In the genomic region with DNA sequence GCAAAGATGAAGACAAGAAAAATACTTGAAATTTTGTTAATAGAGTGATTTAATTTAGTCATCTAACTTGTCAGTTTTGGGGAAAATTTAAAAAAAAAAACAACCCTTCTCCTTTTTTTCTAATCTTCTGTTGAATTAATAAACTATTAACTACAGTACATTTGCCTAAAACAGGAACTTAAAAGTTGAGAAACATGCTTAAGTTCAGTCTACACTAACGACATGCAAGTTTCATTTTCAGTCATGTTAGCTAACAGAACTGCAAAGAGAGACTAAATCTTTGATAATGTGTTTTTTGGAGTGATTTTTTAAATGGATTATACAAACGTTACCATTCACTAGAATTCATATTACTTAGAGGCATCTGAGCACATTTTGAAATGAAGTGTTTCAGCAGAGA, we compare ENCODE assay signal across 8 cellular contexts.
DNase-seq lines count a peak whose midpoint lies in the region; ATAC-seq and TF ChIP-seq lines count a peak whose summit lies in the region.

No MANE protein-coding gene starts in this region.

- no peak for ATAC-seq in stimulated activated naive CD8-positive, alpha-beta T cell treated with anti-CD3 and anti-CD28 coated beads, Interleukin-15, Interleukin-2, amounts not matched to agents 100 U/mL and 50 U/mL, for 24 hours
- ATAC-seq in HG03442 (IDR thresholded peaks at IDR 0.05; ENCODE audit: unreplicated experiment) (peak; percentile 61), thoracic aorta (ENCODE audit: insufficient number of reproducible peaks, low FRiP score, low read depth) (no peak)

- TF ChIP-seq CTCF in ascending aorta (IDR thresholded peaks at IDR 0.05) (no peak), thoracic aorta (IDR thresholded peaks at IDR 0.05) (no peak)

- H3K27ac Mint-ChIP-seq in stimulated activated naive CD8-positive, alpha-beta T cell treated with anti-CD3 and anti-CD28 coated beads, Interleukin-15, Interleukin-2, amounts not matched to agents 100 ng/mL and 50 ng/mL, for 24 hours = peak overlapping the region; percentile 96

- H3K27ac ChIP-seq in ascending aorta (peak overlapping the region; percentile 89 to 90), thoracic aorta (peak overlapping the region; percentile 91 to 92)

- peaks cover 93% of the 10 kb centered on the region for H3K4me1 Mint-ChIP-seq in stimulated activated naive CD8-positive, alpha-beta T cell treated with anti-CD3 and anti-CD28 coated beads, Interleukin-15, Interleukin-2, amounts not matched to agents 100 ng/mL and 50 ng/mL, for 24 hours (ENCODE audit: low read depth)

- no peaks in the 10 kb centered on the region for H3K36me3 Mint-ChIP-seq in stimulated activated naive CD8-positive, alpha-beta T cell treated with anti-CD3 and anti-CD28 coated beads, Interleukin-15, Interleukin-2, amounts not matched to agents 100 ng/mL and 50 ng/mL, for 24 hours (ENCODE audit: low read depth)

- H3K9me3 Mint-ChIP-seq in stimulated activated naive CD8-positive, alpha-beta T cell treated with anti-CD3 and anti-CD28 coated beads, Interleukin-15, Interleukin-2, amounts not matched to agents 100 ng/mL and 50 ng/mL, for 24 hours = no peaks in the 10 kb centered on the region

- H3K9me3 ChIP-seq in ascending aorta = no peaks in the 10 kb centered on the region
- no peaks in the 10 kb centered on the region for H3K9me3 ChIP-seq in thoracic aorta

- intact Hi-C loops in ascending aorta (cut with DNase I) = no loop called here

- no peaks in the 10 kb centered on the region for H3K27me3 Mint-ChIP-seq in stimulated activated naive CD8-positive, alpha-beta T cell treated with anti-CD3 and anti-CD28 coated beads, Interleukin-15, Interleukin-2, amounts not matched to agents 100 ng/mL and 50 ng/mL, for 24 hours

- DNase-seq in stimulated activated naive CD8-positive, alpha-beta T cell treated with anti-CD3 and anti-CD28 coated beads, Interleukin-15, Interleukin-2, amounts not matched to agents 100 U/mL and 50 U/mL, for 24 hours = no peak
- no peak for DNase-seq in ascending aorta (ENCODE audit: low spot score in 2 of 2)
- no peak for DNase-seq in thoracic aorta (ENCODE audit: low spot score)
- no peak for DNase-seq in NCI-H510A (lab: John Stamatoyannopoulos, UW)
- DNase-seq in globus pallidus (ENCODE audit: low spot score) = no peak
- no peak for DNase-seq in COLO668 (lab: John Stamatoyannopoulos, UW; ENCODE audit: unreplicated experiment)

- H3K36me3 ChIP-seq in ascending aorta (no peaks in the 10 kb centered on the region), thoracic aorta (no peaks in the 10 kb centered on the region)

- H3K4me3 ChIP-seq in ascending aorta (peak overlapping the region; percentile 20 to 52), thoracic aorta (peak overlapping the region; percentile 62)

- H3K4me3 Mint-ChIP-seq in stimulated activated naive CD8-positive, alpha-beta T cell treated with anti-CD3 and anti-CD28 coated beads, Interleukin-15, Interleukin-2, amounts not matched to agents 100 ng/mL and 50 ng/mL, for 24 hours = peak overlapping the region; percentile 83

- H3K27me3 ChIP-seq in ascending aorta (no peaks in the 10 kb centered on the region), thoracic aorta (replicated peaks; ENCODE audit: insufficient read depth) (no peaks in the 10 kb centered on the region)

- H3K4me1 ChIP-seq in ascending aorta (peaks cover 6 to 26% of the 10 kb centered on the region in 2 donors), thoracic aorta (ENCODE audit: control insufficient read depth in 1 of 2, low read depth in 2 of 2) (peaks cover 27 to 42% of the 10 kb centered on the region in 2 donors)
